ENCODE assay signal across 24 cellular contexts in genomic region chr21:44828362-44829056, GRCh38.
"Had no signal": no experiment of that assay in that cellular context is flagged by ENCODE, and none has a peak within 500 bp of the region (broad histone marks: within the 10 kb centered on the region; RNA-seq: fewer than 3 reads in every experiment).

No MANE protein-coding gene starts in this region.

- H3K79me2 ChIP-seq: hepatocyte had no signal

- H3K4me2 ChIP-seq: hepatocyte had no signal

- DNase-seq: activated CD4-positive, alpha-beta T cell treated with anti-CD3 and anti-CD28 coated beads, Interleukin-2, amount 50 U/mL, for 48 hours; activated effector memory CD4-positive, alpha-beta T cell treated with anti-CD3 and anti-CD28 coated beads, Interleukin-2, amount 50 U/mL, for 16 hours; activated naive CD4-positive, alpha-beta T cell treated with anti-CD3 and anti-CD28 coated beads, Interleukin-2, amount 50 U/mL, for 16 hours; activated T-cell treated with anti-CD3 and anti-CD28 coated beads, Interleukin-2, amount 50 U/mL, for 72 hours; brain microvascular endothelial cell; caudate nucleus; effector CD8-positive, alpha-beta T cell; foreskin melanocyte; glutamatergic neuron; kidney glomerular epithelial cell; left lung; naive thymus-derived CD8-positive, alpha-beta T cell; ovary; stimulated activated CD4-positive, alpha-beta T cell treated with anti-CD3 and anti-CD28 coated beads, Interleukin-12 subunit alpha, Interleukin-12 subunit beta, amount 100 ng/mL, for 4 hours; stimulated activated CD4-positive, alpha-beta T cell treated with anti-CD3 and anti-CD28 coated beads, Interleukin-4, amount 100 ng/mL, for 4 hours; stomach; T-cell had no signal

- H3K27me3 ChIP-seq: ascending aorta, brain microvascular endothelial cell, hepatocyte, left lung, ovary, stomach, suprapubic skin, tibial nerve had no signal

- H3K27me3 Mint-ChIP-seq: T-cell had no signal

- H3K9me3 ChIP-seq: ovary, prostate gland had no signal

- H2AFZ ChIP-seq: hepatocyte had no signal

- H3K36me3 ChIP-seq: ascending aorta, brain microvascular endothelial cell, left lung, ovary, prostate gland, stomach, suprapubic skin, tibial nerve had no signal

- H3K4me3 Mint-ChIP-seq: dendritic cell treated with granulocyte-macrophage colony-stimulating factor and Interleukin-4, amounts not matched to agents 40 ng/mL and 50 ng/mL, for 4 days; naive thymus-derived CD8-positive, alpha-beta T cell; T-cell had no signal

- H3K27ac ChIP-seq: ascending aorta, brain microvascular endothelial cell, hepatocyte, left lung, ovary, prostate gland, stomach, suprapubic skin, tibial nerve had no signal

- H3K4me1 ChIP-seq: ascending aorta, left lung, prostate gland, stomach, suprapubic skin, tibial nerve had no signal

- H3K4me3 ChIP-seq: ascending aorta, hepatocyte, left lung, lung, ovary, prostate gland, stomach, suprapubic skin, tibial nerve had no signal

- H3K27ac Mint-ChIP-seq: activated T-cell treated with anti-CD3 and anti-CD28 coated beads, Interleukin-2, amount 50 U/mL, for 72 hours; dendritic cell treated with granulocyte-macrophage colony-stimulating factor and Interleukin-4, amounts not matched to agents 40 ng/mL and 50 ng/mL, for 4 days; T-cell had no signal
